14 cellular contexts compared by ENCODE assay signal in genomic region chr2:216286616-216287231, GRCh38.
DNase-seq lines count a peak whose midpoint lies in the region; TF ChIP-seq lines count a peak whose summit lies in the region.
"Had no signal": no experiment of that assay in that cellular context is flagged by ENCODE, and none has a peak within 500 bp of the region (broad histone marks: within the 10 kb centered on the region; RNA-seq: fewer than 3 reads in every experiment).

No MANE protein-coding gene starts in this region.

- H3K27me3 ChIP-seq in BLaER1 treated with 17β-estradiol and CSF1 and Interleukin-3, amounts not matched to agents 10 nM and 100 nM, result no peaks in the 10 kb centered on the region

- H3K4me3 ChIP-seq in BLaER1 treated with 17β-estradiol and CSF1 and Interleukin-3, amounts not matched to agents 10 nM and 100 nM, result no peak overlapping the region
- H3K4me3 ChIP-seq in LNCaP clone FGC (ENCODE audit: low read depth, low read length), result no peak overlapping the region
- H3K4me3 ChIP-seq in mesodermal cell (ENCODE audit: extremely low read depth, insufficient read depth, low read length, poor library complexity, severe bottlenecking), result no peak overlapping the region
- H3K4me3 ChIP-seq: suprapubic skin had no signal

- H3K9ac ChIP-seq in BLaER1 treated with 17β-estradiol and CSF1 and Interleukin-3, amounts not matched to agents 10 nM and 100 nM, result no peak overlapping the region

- H3K36me3 ChIP-seq in BLaER1 treated with 17β-estradiol and CSF1 and Interleukin-3, amounts not matched to agents 10 nM and 100 nM, result no peaks in the 10 kb centered on the region
- peaks cover 11% of the 10 kb centered on the region for H3K36me3 ChIP-seq in mesodermal cell (ENCODE audit: control insufficient read depth, insufficient read depth, low read length)
- H3K36me3 ChIP-seq: suprapubic skin had no signal

- H3K4me1 ChIP-seq in BLaER1 treated with 17β-estradiol and CSF1 and Interleukin-3, amounts not matched to agents 10 nM and 100 nM, result peaks cover 17 to 37% (median 32%) of the 10 kb centered on the region in 10 experiments
- peaks cover 67% of the 10 kb centered on the region for H3K4me1 ChIP-seq in mesodermal cell (ENCODE audit: control insufficient read depth, insufficient read depth, low read length, poor library complexity, severe bottlenecking)

- no peaks in the 10 kb centered on the region for H4K20me1 ChIP-seq in BLaER1 treated with 17β-estradiol and CSF1 and Interleukin-3, amounts not matched to agents 10 nM and 100 nM

- no peaks in the 10 kb centered on the region for H3K9me3 ChIP-seq in BLaER1 treated with 17β-estradiol and CSF1 and Interleukin-3, amounts not matched to agents 10 nM and 100 nM (replicated peaks in 1 of 11)
- H3K9me3 ChIP-seq in mesodermal cell (ENCODE audit: control insufficient read depth, low read length), result no peaks in the 10 kb centered on the region
- H3K9me3 ChIP-seq: suprapubic skin had no signal

- TF ChIP-seq CTCF in LNCaP clone FGC (IDR thresholded peaks at IDR 0.05; ENCODE audit: control insufficient read depth, extremely low read depth, insufficient read depth), result no peak

- H3K4me2 ChIP-seq in BLaER1 treated with 17β-estradiol and CSF1 and Interleukin-3, amounts not matched to agents 10 nM and 100 nM, result peak overlapping the region; percentile 55 to 87 (median 70)

- no peak overlapping the region for H3K27ac ChIP-seq in BLaER1 treated with 17β-estradiol and CSF1 and Interleukin-3, amounts not matched to agents 10 nM and 100 nM
- peak overlapping the region; percentile 76 for H3K27ac ChIP-seq in mesodermal cell (ENCODE audit: low read depth, low read length, severe bottlenecking)
- H3K27ac ChIP-seq: suprapubic skin had no signal

- WGBS in mesodermal cell (ENCODE audit: insufficient coverage in 2 of 2), 2 experiments, result 74 to 94% methylated on average over 3 to 6 of the region's 8 CpGs

- DNase-seq in LNCaP clone FGC (ENCODE audit: low read depth) (peak; percentile 71), dermis blood vessel endothelial cell (peak; percentile 26), T-helper 2 cell (no peak), HK-2 (ENCODE audit: unreplicated experiment) (no peak)
- DNase-seq in activated effector memory CD4-positive, alpha-beta T cell treated with anti-CD3 and anti-CD28 coated beads, Interleukin-2, amount 50 U/mL, for 16 hours, result no peak
- DNase-seq in activated CD4-positive, CD25-positive, alpha-beta regulatory T cell (lab: John Stamatoyannopoulos, UW), result no peak
- DNase-seq: central memory CD4-positive, alpha-beta T cell; effector memory CD4-positive, alpha-beta T cell; GF-D8; NCI-H1092 treated with DMSO at 0.1 percent for 48 hours; NK-92 treated with Interleukin-12 subunit alpha and Interleukin-12 subunit beta, amount 100 ng/mL, for 24 hours had no signal

Comparison
In these comparisons a context has a peak if more than half of its experiments do, and no peak if none do; other contexts are left out.
1. DNase-seq: peak in LNCaP clone FGC (single experiment) and dermis blood vessel endothelial cell (single experiment); none in activated effector memory CD4-positive, alpha-beta T cell treated with anti-CD3 and anti-CD28 coated beads, Interleukin-2, amount 50 U/mL, for 16 hours (single experiment), T-helper 2 cell (0 of 5), activated CD4-positive, CD25-positive, alpha-beta regulatory T cell (0 of 4) and HK-2 (single experiment).